ENCODE assay signal across 1 cellular context in the genomic region with DNA sequence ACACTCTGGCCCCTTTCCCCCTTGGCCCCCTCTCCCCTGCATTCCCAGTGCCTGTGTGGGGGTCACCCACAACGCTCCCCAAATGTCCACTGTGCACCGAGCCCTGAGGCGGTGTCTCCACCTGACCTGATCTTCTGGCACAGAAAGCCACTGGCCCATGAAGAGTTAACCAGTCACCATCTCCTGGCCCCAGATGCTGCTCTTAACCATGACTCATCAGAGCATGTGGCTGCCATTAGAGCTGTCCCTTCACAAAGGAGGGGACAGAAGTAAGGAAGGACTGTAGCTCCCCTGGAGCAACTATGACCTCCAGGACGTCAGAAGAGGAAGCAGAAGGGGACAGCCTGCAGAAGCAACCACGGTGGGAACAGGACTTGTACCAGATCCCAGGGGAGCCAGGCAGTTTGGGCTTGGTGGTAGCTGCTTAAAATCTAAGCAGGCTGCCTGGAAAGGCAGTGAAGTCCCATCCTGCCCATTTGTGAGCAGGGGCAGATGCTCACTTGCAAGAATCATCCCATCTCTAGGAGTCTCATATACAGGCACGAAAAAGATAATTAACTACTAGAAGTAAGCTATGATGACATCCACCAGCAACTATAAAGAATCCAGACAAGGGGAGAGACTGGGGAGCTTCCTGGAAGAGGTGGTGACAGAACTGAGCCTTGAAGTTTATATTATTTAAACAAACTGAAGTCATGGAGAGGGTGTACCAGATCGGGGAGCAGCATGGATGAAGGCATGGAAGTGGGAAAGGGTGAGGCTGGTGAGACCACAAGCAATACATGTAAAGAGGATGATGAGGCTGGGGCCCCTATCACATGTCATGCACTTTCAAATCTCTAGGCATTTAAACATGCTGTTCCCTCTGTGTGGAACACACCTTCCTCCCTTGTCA.
A peak's percentile ranks its signal among the peaks of the same experiment; 100 is the strongest.
TF ChIP-seq lines count a peak whose summit lies in the region.

No MANE protein-coding gene starts in this region.

TF ChIP-seq in HCT116, 20 proteins besides CTCF, POLR2A, EP300 and RAD21 (continued from another document):
- TF ChIP-seq, protein P1, sequence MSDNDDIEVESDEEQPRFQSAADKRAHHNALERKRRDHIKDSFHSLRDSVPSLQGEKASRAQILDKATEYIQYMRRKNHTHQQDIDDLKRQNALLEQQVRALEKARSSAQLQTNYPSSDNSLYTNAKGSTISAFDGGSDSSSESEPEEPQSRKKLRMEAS (IDR thresholded peaks at IDR 0.05): peak; percentile 93
